29 cellular contexts compared by ENCODE assay signal in the genomic region with DNA sequence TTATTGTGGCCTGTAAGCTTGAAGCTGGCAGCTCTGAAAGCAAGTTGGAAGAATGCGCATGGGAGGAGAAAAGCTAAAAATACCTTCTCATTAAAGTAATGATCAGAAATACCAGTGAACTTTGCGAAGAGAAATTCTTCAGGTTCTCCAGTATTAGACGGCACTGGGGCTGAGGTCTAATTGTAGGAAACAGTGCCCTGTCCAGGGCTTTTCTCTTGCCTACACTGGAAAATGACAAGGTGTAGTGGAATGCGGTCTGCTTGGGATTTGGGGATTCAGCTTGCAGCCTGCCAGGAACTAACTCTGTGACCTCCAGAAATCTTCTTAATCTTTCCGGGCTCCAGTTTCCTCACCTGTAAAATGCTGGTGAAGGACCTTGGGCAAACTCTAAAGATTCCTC. TPM values are rescaled to one million over a fixed set of nuclear protein-coding genes. Genes with fewer than 3 reads are reported as not detected.
DNase-seq lines count a peak whose midpoint lies in the region; ATAC-seq and TF ChIP-seq lines count a peak whose summit lies in the region.
"Had no signal": no experiment of that assay in that cellular context is flagged by ENCODE, and none has a peak within 500 bp of the region (broad histone marks: within the 10 kb centered on the region; RNA-seq: fewer than 3 reads in every experiment).

No MANE protein-coding gene starts in this region.

- H3K27ac ChIP-seq in GM23338 (ENCODE audit: low read depth) (no peak overlapping the region), vagina (peak overlapping the region; percentile 54)
- H3K27ac ChIP-seq: colonic mucosa, esophagus squamous epithelium, neutrophil, Peyer's patch, psoas muscle, suprapubic skin, uterus had no signal

- H3K9me2 ChIP-seq in GM23338 (ENCODE audit: insufficient read depth): no peaks in the 10 kb centered on the region

- H3K27me3 Mint-ChIP-seq in GM23338 (ENCODE audit: insufficient read depth, low read depth, poor library complexity): peaks cover 1% of the 10 kb centered on the region
- H3K27me3 Mint-ChIP-seq in osteocyte (ENCODE audit: unreplicated experiment): peaks cover 2% of the 10 kb centered on the region
- H3K27me3 Mint-ChIP-seq: effector memory CD8-positive, alpha-beta T cell; stimulated activated memory B cell treated with anti-CD40 and anti-IgM and Interleukin-4, amounts not matched to agents 10 μg/mL and 1 μg/mL and 100 μg/mL, for 72 hours had no signal

- H3K4me1 ChIP-seq in GM23338 (ENCODE audit: insufficient read depth) (no peaks in the 10 kb centered on the region; the same call in 1 of the 2 replicates), vagina (peaks cover 13% of the 10 kb centered on the region)
- H3K4me1 ChIP-seq: colonic mucosa, Peyer's patch, uterus had no signal

- H3K27ac Mint-ChIP-seq in GM23338: no peak overlapping the region
- H3K27ac Mint-ChIP-seq in osteocyte (ENCODE audit: unreplicated experiment): no peak overlapping the region
- H3K27ac Mint-ChIP-seq: activated CD8-positive, alpha-beta T cell treated with anti-CD3 and anti-CD28 coated beads, Interleukin-2, amount 10 ng/mL, durations not matched to agents 7 days and 5 days; CD14-positive monocyte; effector memory CD8-positive, alpha-beta T cell; stimulated activated memory B cell treated with anti-CD40 and anti-IgM and Interleukin-4, amounts not matched to agents 10 μg/mL and 1 μg/mL and 100 μg/mL, for 72 hours had no signal

- H3K36me3 Mint-ChIP-seq in GM23338 (ENCODE audit: low read depth) (no peaks in the 10 kb centered on the region), osteocyte (ENCODE audit: unreplicated experiment) (no peaks in the 10 kb centered on the region)
- H3K36me3 Mint-ChIP-seq: CD14-positive monocyte; stimulated activated memory B cell treated with anti-CD40 and anti-IgM and Interleukin-4, amounts not matched to agents 10 μg/mL and 1 μg/mL and 100 μg/mL, for 72 hours had no signal

- TF ChIP-seq POLR2A in vagina (IDR thresholded peaks at IDR 0.05): no peak

- H3K4me3 ChIP-seq in GM23338 (no peak overlapping the region), vagina (no peak overlapping the region)
- H3K4me3 ChIP-seq: colonic mucosa, esophagus squamous epithelium, K562, lung, Peyer's patch, psoas muscle, suprapubic skin, uterus had no signal

- ATAC-seq in GM23338: peak; percentile 36; the same call in 2 of the 3 replicates
- ATAC-seq: activated CD8-positive, alpha-beta T cell treated with anti-CD3 and anti-CD28 coated beads, Interleukin-2, amount 10 ng/mL, durations not matched to agents 7 days and 5 days; effector memory CD8-positive, alpha-beta T cell; K562; psoas muscle; stimulated activated memory B cell treated with anti-CD40 and anti-IgM and Interleukin-4, amounts not matched to agents 10 μg/mL and 1 μg/mL and 100 μg/mL, for 72 hours had no signal

- H3K9me3 ChIP-seq in vagina: no peaks in the 10 kb centered on the region
- H3K9me3 ChIP-seq: colonic mucosa, esophagus squamous epithelium, neutrophil, Peyer's patch, psoas muscle, suprapubic skin, uterus had no signal

- H3K79me2 ChIP-seq in GM23338 (replicated peaks; ENCODE audit: insufficient read depth): no peaks in the 10 kb centered on the region

- H4K20me1 ChIP-seq in GM23338 (replicated peaks; ENCODE audit: insufficient read depth): no peaks in the 10 kb centered on the region

- no peaks in the 10 kb centered on the region for H3K4me1 Mint-ChIP-seq in GM23338
- H3K4me1 Mint-ChIP-seq in osteocyte (ENCODE audit: unreplicated experiment): peaks cover 3% of the 10 kb centered on the region
- H3K4me1 Mint-ChIP-seq: stimulated activated memory B cell treated with anti-CD40 and anti-IgM and Interleukin-4, amounts not matched to agents 10 μg/mL and 1 μg/mL and 100 μg/mL, for 72 hours had no signal

- no peaks in the 10 kb centered on the region for H3K27me3 ChIP-seq in GM23338 (ENCODE audit: insufficient read depth)
- H3K27me3 ChIP-seq in vagina: no peaks in the 10 kb centered on the region
- H3K27me3 ChIP-seq: colonic mucosa, esophagus squamous epithelium, neutrophil, Peyer's patch, suprapubic skin, uterus had no signal

- H3K4me2 ChIP-seq in GM23338: no peak overlapping the region

- H3K9me3 Mint-ChIP-seq in GM23338 (no peaks in the 10 kb centered on the region), osteocyte (ENCODE audit: unreplicated experiment) (no peaks in the 10 kb centered on the region)
- H3K9me3 Mint-ChIP-seq: effector memory CD8-positive, alpha-beta T cell; stimulated activated memory B cell treated with anti-CD40 and anti-IgM and Interleukin-4, amounts not matched to agents 10 μg/mL and 1 μg/mL and 100 μg/mL, for 72 hours had no signal

- H3F3A ChIP-seq in GM23338 (replicated peaks; ENCODE audit: low read depth): no peaks in the 10 kb centered on the region

- H2AFZ ChIP-seq in GM23338: peak overlapping the region; percentile 73; the same call in 1 of the 2 replicates

- H3K4me3 Mint-ChIP-seq in GM23338 (no peak overlapping the region), osteocyte (ENCODE audit: unreplicated experiment) (no peak overlapping the region)
- H3K4me3 Mint-ChIP-seq: activated CD8-positive, alpha-beta T cell treated with anti-CD3 and anti-CD28 coated beads, Interleukin-2, amount 10 ng/mL, durations not matched to agents 7 days and 5 days; CD14-positive monocyte; effector memory CD8-positive, alpha-beta T cell; stimulated activated memory B cell treated with anti-CD40 and anti-IgM and Interleukin-4, amounts not matched to agents 10 μg/mL and 1 μg/mL and 100 μg/mL, for 72 hours had no signal

- TF ChIP-seq CTCF in GM23338 (conservative IDR thresholded peaks at IDR 0.05; ENCODE audit: low read depth in 2 of 2) (no peak), vagina (IDR thresholded peaks at IDR 0.05) (no peak), osteocyte (IDR thresholded peaks at IDR 0.05) (no peak)

- intact Hi-C loops in vagina (cut with DNase I): no loop called here

- H3K36me3 ChIP-seq in GM23338 (ENCODE audit: insufficient read depth) (no peaks in the 10 kb centered on the region), vagina (no peaks in the 10 kb centered on the region)
- H3K36me3 ChIP-seq: colonic mucosa, esophagus squamous epithelium, neutrophil, Peyer's patch, suprapubic skin, uterus had no signal

- peak; percentile 20 for DNase-seq in GM23338 (ENCODE audit: low spot score)
- peak; percentile 84 for DNase-seq in cerebellar cortex (ENCODE audit: low spot score)
- peak; percentile 48 for DNase-seq in kidney tubule cell (ENCODE audit: low spot score)
- no peak for DNase-seq in vagina (ENCODE audit: extremely low spot score in 2 of 2)
- DNase-seq in T-helper 9 cell: no peak
- DNase-seq in activated naive CD4-positive, alpha-beta T cell (lab: John Stamatoyannopoulos, UW): no peak
- DNase-seq in osteocyte (ENCODE audit: extremely low spot score, unreplicated experiment): no peak
- DNase-seq: activated CD4-positive, alpha-beta T cell treated with anti-CD3 and anti-CD28 coated beads for 1 hour; activated CD8-positive, alpha-beta T cell treated with anti-CD3 and anti-CD28 coated beads, Interleukin-2, amount 10 ng/mL, durations not matched to agents 7 days and 5 days; activated effector memory CD4-positive, alpha-beta T cell treated with anti-CD3 and anti-CD28 coated beads, Interleukin-2, amount 50 U/mL, for 16 hours; activated T-cell treated with anti-CD3 and anti-CD28 coated beads for 4 hours; colonic mucosa; effector memory CD8-positive, alpha-beta T cell; esophagus squamous epithelium; NCI-H1694; NCI-H2171 treated with DMSO at 0.1 percent for 48 hours; NCI-H524 treated with DMSO at 0.1 percent for 48 hours; Peyer's patch; psoas muscle; SIG-M5; small intestine; uterus had no signal

TF ChIP-seq in GM23338, 12 proteins besides CTCF, POLR2A, EP300 and RAD21 (continues in another document):
- TF ChIP-seq NANOG (IDR thresholded peaks at IDR 0.05; ENCODE audit: borderline replicate concordance): no peak
- no peak for TF ChIP-seq CREB1 (CRISPR knock-in tag; IDR thresholded peaks at IDR 0.05; ENCODE audit: low read depth)

RNA-seq across cellular contexts. Expression of gene KCNJ16, which starts 53.3 kb away (rescaled TPM):
- total RNA-seq in GM23338 (2014; rRNA removed; shearing (Covaris generic)): not detected in 2 replicates
- not detected in 2 replicates for polyA plus RNA-seq in GM23338 (2016; fragmentation: Nextera tagmentation; extraction: Ambion mirVana)
- total RNA-seq in vagina (not detected), osteocyte (not detected in 2 replicates)
- total RNA-seq: activated CD8-positive, alpha-beta T cell treated with anti-CD3 and anti-CD28 coated beads, Interleukin-2, amount 10 ng/mL, durations not matched to agents 7 days and 5 days; psoas muscle; suprapubic skin; T-helper 1 cell treated with Interleukin-12 subunit alpha and Interleukin-12 subunit beta and Interleukin-4 antibody, amounts not matched to agents 30 ng/mL and 1 ng/mL, for 36 hours had no signal
- polyA plus RNA-seq: CD14-positive monocyte had no signal

Comparison
In these comparisons a context has a peak if more than half of its experiments do, and no peak if none do; other contexts are left out.
1. DNase-seq: peak in GM23338 (single experiment), cerebellar cortex (single experiment) and kidney tubule cell (single experiment); none in vagina (0 of 2), T-helper 9 cell (single experiment), activated naive CD4-positive, alpha-beta T cell (0 of 4) and osteocyte (single experiment).